ENCODE assay signal across 16 cellular contexts in the genomic region with DNA sequence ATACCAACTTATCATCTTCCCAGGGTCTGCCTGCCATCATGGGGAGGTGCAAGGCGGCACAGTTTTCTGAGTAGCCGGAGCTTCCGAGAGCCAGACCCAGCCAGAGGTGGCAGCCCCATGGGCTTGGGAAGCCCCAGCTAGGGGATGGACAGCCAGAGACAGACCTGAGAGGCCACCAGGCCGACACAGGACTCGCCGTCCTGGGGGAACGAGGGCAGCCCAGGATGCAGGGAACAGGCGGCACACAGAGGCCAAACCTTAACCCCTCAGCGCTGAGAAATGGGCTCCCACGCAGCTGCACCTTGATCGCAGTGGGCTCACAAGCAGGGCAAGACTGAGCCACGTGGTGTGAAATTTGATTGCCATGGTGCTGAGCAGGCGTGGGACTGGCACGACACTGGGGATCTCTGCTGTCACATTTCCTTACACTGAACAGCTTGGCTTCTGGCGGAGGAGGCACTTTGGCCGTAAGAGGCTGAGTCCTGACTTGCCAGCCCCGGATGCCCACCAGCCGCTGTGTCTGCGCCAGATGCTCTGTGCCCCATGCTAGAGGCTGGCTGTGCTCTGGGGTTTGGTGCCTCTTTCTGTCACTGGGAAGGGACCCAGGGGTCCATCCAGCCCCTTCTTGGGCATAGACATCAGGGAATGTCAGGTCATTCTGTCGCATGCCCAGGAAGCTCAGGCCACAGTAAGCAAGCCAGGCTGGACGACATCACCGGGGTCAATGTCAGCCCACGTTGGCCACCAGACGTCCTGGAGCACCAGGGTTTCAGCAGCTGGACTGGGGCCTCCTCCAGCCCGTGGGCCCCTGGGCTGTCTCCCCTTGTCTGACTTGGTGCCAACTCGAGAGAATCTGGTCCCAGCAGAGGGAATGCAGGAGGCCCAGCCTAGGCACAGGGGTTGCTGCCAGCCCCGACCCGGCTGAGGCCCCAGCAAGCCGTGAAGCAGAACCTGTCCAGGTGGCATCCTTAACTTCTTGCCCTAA.
DNase-seq lines count a peak whose midpoint lies in the region; ATAC-seq, FAIRE-seq and TF ChIP-seq lines count a peak whose summit lies in the region.
"Had no signal": no experiment of that assay in that cellular context is flagged by ENCODE, and none has a peak within 500 bp of the region (broad histone marks: within the 10 kb centered on the region; RNA-seq: fewer than 3 reads in every experiment).

No MANE protein-coding gene starts in this region.

- no peak overlapping the region for H3K4me3 ChIP-seq in bronchial epithelial cell (ENCODE audit: low read depth, low read length)
- H3K4me3 ChIP-seq in naive thymus-derived CD4-positive, alpha-beta T cell (ENCODE audit: low read length): no peak overlapping the region
- H3K4me3 ChIP-seq in vagina: no peak overlapping the region
- H3K4me3 ChIP-seq: A549; BLaER1 treated with 17β-estradiol and CSF1 and Interleukin-3, amounts not matched to agents 10 nM and 100 nM; K562 had no signal

- peaks cover 0 to 6% (median 0%) of the 10 kb centered on the region in 5 donors for H3K27me3 Mint-ChIP-seq in naive thymus-derived CD4-positive, alpha-beta T cell
- peaks cover 0 to 3% of the 10 kb centered on the region in 2 donors for H3K27me3 Mint-ChIP-seq in natural killer cell (ENCODE audit: low read depth in 2 of 2)

- no peaks in the 10 kb centered on the region for H3K9me3 ChIP-seq in naive thymus-derived CD4-positive, alpha-beta T cell (ENCODE audit: control insufficient read depth in 2 of 3, low read length in 3 of 3)
- H3K9me3 ChIP-seq in vagina: no peaks in the 10 kb centered on the region
- H3K9me3 ChIP-seq: BLaER1 treated with 17β-estradiol and CSF1 and Interleukin-3, amounts not matched to agents 10 nM and 100 nM had no signal

- H3K27ac Mint-ChIP-seq in naive thymus-derived CD4-positive, alpha-beta T cell: peak overlapping the region in 8 of 9 donors; percentile 77 to 97 (median 92)
- H3K27ac Mint-ChIP-seq in natural killer cell: no peak overlapping the region

- peaks cover 0 to 4% (median 0%) of the 10 kb centered on the region in 5 donors for H3K36me3 Mint-ChIP-seq in naive thymus-derived CD4-positive, alpha-beta T cell
- no peaks in the 10 kb centered on the region for H3K36me3 Mint-ChIP-seq in natural killer cell

- H3K9me3 Mint-ChIP-seq in naive thymus-derived CD4-positive, alpha-beta T cell: peaks cover 0 to 7% (median 0%) of the 10 kb centered on the region in 11 donors
- H3K9me3 Mint-ChIP-seq in natural killer cell: peaks cover 0 to 3% of the 10 kb centered on the region in 2 donors

- FAIRE-seq in bronchial epithelial cell (lab: Jason Lieb, UNC): peak; percentile 83
- FAIRE-seq: A549, K562 had no signal

- TF ChIP-seq POLR2A in vagina (IDR thresholded peaks at IDR 0.05): no peak

- H3K4me3 Mint-ChIP-seq in naive thymus-derived CD4-positive, alpha-beta T cell: peak overlapping the region in 1 of 10 donors; percentile 44
- H3K4me3 Mint-ChIP-seq in natural killer cell: no peak overlapping the region

- DNase-seq in cardiac septum (ENCODE audit: low spot score) (peak; percentile 69), Right ventricle myocardium superior (no peak), bronchial epithelial cell (ENCODE audit: low read depth) (no peak), vagina (ENCODE audit: extremely low spot score in 2 of 2) (peak; percentile 79 to 87), natural killer cell (no peak), SKM-1 treated with dmso at 0.1 percent for 144 hours (lab: John Stamatoyannopoulos, UW; ENCODE audit: unreplicated experiment) (no peak)
- no peak for DNase-seq in naive thymus-derived CD4-positive, alpha-beta T cell
- DNase-seq: DMS153, NCI-H2029, NCI-H510A treated with DMSO at 0.1 percent for 48 hours had no signal

- POLR2A ChIA-PET in naive thymus-derived CD4-positive, alpha-beta T cell (lab: Charles Lee): no interaction called here

- no peaks in the 10 kb centered on the region for H3K36me3 ChIP-seq in bronchial epithelial cell (ENCODE audit: control insufficient read depth, insufficient read depth, low read length)
- no peaks in the 10 kb centered on the region for H3K36me3 ChIP-seq in naive thymus-derived CD4-positive, alpha-beta T cell (ENCODE audit: control insufficient read depth in 2 of 3, insufficient read depth in 3 of 3, low read length in 3 of 3)
- H3K36me3 ChIP-seq in vagina: no peaks in the 10 kb centered on the region
- H3K36me3 ChIP-seq: BLaER1 treated with 17β-estradiol and CSF1 and Interleukin-3, amounts not matched to agents 10 nM and 100 nM had no signal

- no peak for TF ChIP-seq CTCF in bronchial epithelial cell (IDR thresholded peaks at IDR 0.05; ENCODE audit: insufficient read depth, low read length, severe bottlenecking)
- no peak for TF ChIP-seq CTCF in vagina (IDR thresholded peaks at IDR 0.05)
- no peak for TF ChIP-seq CTCF in natural killer cell (IDR thresholded peaks at IDR 0.05)

- peaks cover 0 to 16% of the 10 kb centered on the region in 2 donors for H3K4me1 ChIP-seq in naive thymus-derived CD4-positive, alpha-beta T cell (ENCODE audit: control insufficient read depth in 2 of 2, insufficient read depth in 2 of 2, low read length in 2 of 2)
- peaks cover 6% of the 10 kb centered on the region for H3K4me1 ChIP-seq in vagina
- H3K4me1 ChIP-seq: A549 had no signal

- H3K27ac ChIP-seq in naive thymus-derived CD4-positive, alpha-beta T cell (ENCODE audit: low read depth, low read length): no peak overlapping the region
- H3K27ac ChIP-seq in vagina: no peak overlapping the region
- H3K27ac ChIP-seq: A549; BLaER1 treated with 17β-estradiol and CSF1 and Interleukin-3, amounts not matched to agents 10 nM and 100 nM had no signal

- ATAC-seq in Right ventricle myocardium superior (ENCODE audit: poor library complexity) (no peak), GM18868 (IDR thresholded peaks at IDR 0.05; ENCODE audit: unreplicated experiment) (no peak), natural killer cell (no peak)
- no peak for ATAC-seq in naive thymus-derived CD4-positive, alpha-beta T cell
- ATAC-seq: HCT116, K562, Panc1 had no signal

- H3K27me3 ChIP-seq in bronchial epithelial cell (ENCODE audit: control insufficient read depth, insufficient read depth, low read length) (no peaks in the 10 kb centered on the region), vagina (no peaks in the 10 kb centered on the region)
- no peaks in the 10 kb centered on the region for H3K27me3 ChIP-seq in naive thymus-derived CD4-positive, alpha-beta T cell (ENCODE audit: control insufficient read depth in 2 of 2, insufficient read depth in 2 of 2, low read length in 2 of 2)
- H3K27me3 ChIP-seq: BLaER1 treated with 17β-estradiol and CSF1 and Interleukin-3, amounts not matched to agents 10 nM and 100 nM had no signal

- intact Hi-C loops in cardiac septum (cut with DNase I) (loop anchor here (10.0 kb wide), 1 partner anchor 212 kb away; no protein-coding TSS in a partner anchor), Right ventricle myocardium superior (cut with DNase I) (no loop called here), vagina (cut with DNase I) (no loop called here), natural killer cell (cut with micrococcal nuclease) (no loop called here)
- intact Hi-C loops in naive thymus-derived CD4-positive, alpha-beta T cell (cut with micrococcal nuclease): no loop called here

- CTCF ChIA-PET in naive thymus-derived CD4-positive, alpha-beta T cell (lab: Charles Lee): no interaction called here

- peaks cover 20 to 72% (median 53%) of the 10 kb centered on the region in 7 donors for H3K4me1 Mint-ChIP-seq in naive thymus-derived CD4-positive, alpha-beta T cell
- peaks cover 0 to 9% of the 10 kb centered on the region in 2 donors for H3K4me1 Mint-ChIP-seq in natural killer cell

Comparison
In these comparisons a context has a peak if more than half of its experiments do, and no peak if none do; other contexts are left out.
1. DNase-seq: peak in cardiac septum (single experiment) and vagina (2 of 2); none in Right ventricle myocardium superior (single experiment), bronchial epithelial cell (single experiment), naive thymus-derived CD4-positive, alpha-beta T cell (0 of 9), natural killer cell (single experiment) and SKM-1 treated with dmso at 0.1 percent for 144 hours (single experiment).
2. H3K27ac Mint-ChIP-seq: peak in naive thymus-derived CD4-positive, alpha-beta T cell (8 of 9); none in natural killer cell (0 of 2).